1 cellular context compared by ENCODE assay signal in the genomic region with DNA sequence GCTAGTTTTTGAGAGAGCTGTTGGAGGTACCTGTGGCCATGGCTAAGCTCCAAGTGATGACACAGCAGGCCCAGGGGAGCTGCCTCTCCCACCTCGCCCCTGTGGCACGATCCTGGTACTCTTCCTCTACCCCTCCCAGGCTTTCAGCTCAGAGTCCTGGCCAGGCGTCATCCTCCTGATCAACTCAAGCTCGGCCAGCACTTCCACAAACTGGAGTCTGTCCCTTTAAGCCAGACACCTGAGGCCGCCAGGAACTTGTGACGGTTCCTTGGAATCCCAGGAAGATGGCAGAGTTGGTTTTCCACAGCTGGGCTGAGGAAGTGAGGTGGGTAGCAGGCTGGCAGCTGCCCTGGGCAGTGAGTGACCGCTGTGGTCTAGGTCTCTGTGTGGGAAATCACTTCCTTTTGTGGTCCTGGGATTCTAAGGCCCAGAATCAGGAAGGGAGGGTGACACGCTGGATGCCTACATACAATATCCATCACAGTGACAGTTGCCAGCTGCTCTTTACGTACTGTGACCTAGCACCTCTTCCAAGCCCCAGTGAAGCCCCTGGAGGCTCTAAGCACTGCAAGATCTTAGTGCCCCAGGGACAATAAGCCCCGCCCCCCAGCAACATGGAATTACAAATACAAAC.
TF ChIP-seq lines count a peak whose summit lies in the region.

No MANE protein-coding gene starts in this region.

TF ChIP-seq in HepG2, 621 proteins besides CTCF, POLR2A, EP300 and RAD21:
- TF ChIP-seq, protein P1, sequence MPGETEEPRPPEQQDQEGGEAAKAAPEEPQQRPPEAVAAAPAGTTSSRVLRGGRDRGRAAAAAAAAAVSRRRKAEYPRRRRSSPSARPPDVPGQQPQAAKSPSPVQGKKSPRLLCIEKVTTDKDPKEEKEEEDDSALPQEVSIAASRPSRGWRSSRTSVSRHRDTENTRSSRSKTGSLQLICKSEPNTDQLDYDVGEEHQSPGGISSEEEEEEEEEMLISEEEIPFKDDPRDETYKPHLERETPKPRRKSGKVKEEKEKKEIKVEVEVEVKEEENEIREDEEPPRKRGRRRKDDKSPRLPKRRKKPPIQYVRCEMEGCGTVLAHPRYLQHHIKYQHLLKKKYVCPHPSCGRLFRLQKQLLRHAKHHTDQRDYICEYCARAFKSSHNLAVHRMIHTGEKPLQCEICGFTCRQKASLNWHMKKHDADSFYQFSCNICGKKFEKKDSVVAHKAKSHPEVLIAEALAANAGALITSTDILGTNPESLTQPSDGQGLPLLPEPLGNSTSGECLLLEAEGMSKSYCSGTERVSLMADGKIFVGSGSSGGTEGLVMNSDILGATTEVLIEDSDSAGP (CRISPR knock-in tag; IDR thresholded peaks at IDR 0.05; ENCODE audit: borderline replicate concordance): peak; percentile 84
- TF ChIP-seq, protein P2, sequence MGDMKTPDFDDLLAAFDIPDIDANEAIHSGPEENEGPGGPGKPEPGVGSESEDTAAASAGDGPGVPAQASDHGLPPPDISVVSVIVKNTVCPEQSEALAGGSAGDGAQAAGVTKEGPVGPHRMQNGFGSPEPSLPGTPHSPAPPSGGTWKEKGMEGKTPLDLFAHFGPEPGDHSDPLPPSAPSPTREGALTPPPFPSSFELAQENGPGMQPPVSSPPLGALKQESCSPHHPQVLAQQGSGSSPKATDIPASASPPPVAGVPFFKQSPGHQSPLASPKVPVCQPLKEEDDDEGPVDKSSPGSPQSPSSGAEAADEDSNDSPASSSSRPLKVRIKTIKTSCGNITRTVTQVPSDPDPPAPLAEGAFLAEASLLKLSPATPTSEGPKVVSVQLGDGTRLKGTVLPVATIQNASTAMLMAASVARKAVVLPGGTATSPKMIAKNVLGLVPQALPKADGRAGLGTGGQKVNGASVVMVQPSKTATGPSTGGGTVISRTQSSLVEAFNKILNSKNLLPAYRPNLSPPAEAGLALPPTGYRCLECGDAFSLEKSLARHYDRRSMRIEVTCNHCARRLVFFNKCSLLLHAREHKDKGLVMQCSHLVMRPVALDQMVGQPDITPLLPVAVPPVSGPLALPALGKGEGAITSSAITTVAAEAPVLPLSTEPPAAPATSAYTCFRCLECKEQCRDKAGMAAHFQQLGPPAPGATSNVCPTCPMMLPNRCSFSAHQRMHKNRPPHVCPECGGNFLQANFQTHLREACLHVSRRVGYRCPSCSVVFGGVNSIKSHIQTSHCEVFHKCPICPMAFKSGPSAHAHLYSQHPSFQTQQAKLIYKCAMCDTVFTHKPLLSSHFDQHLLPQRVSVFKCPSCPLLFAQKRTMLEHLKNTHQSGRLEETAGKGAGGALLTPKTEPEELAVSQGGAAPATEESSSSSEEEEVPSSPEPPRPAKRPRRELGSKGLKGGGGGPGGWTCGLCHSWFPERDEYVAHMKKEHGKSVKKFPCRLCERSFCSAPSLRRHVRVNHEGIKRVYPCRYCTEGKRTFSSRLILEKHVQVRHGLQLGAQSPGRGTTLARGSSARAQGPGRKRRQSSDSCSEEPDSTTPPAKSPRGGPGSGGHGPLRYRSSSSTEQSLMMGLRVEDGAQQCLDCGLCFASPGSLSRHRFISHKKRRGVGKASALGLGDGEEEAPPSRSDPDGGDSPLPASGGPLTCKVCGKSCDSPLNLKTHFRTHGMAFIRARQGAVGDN (CRISPR knock-in tag; IDR thresholded peaks at IDR 0.05): no peak
TF ChIP-seq in HepG2: peak in this region for 1.
